In genomic region chr19:6235031-6235951, GRCh38 we compare ENCODE assay signal across 19 cellular contexts. TPM values are rescaled to one million over a fixed set of nuclear protein-coding genes. Genes with fewer than 3 reads are reported as not detected.
DNase-seq lines count a peak whose midpoint lies in the region; ATAC-seq, FAIRE-seq and TF ChIP-seq lines count a peak whose summit lies in the region.
"Had no signal": no experiment of that assay in that cellular context is flagged by ENCODE, and none has a peak within 500 bp of the region (broad histone marks: within the 10 kb centered on the region; RNA-seq: fewer than 3 reads in every experiment).

No MANE protein-coding gene starts in this region.

- no peak for TF ChIP-seq EP300 in K562 (IDR thresholded peaks at IDR 0.05; ENCODE audit: low read length)

- no peak for ATAC-seq in activated CD8-positive, alpha-beta T cell treated with anti-CD3 and anti-CD28 coated beads, Interleukin-2, amount 10 ng/mL, durations not matched to agents 7 days and 5 days
- ATAC-seq in activated CD8-positive, alpha-beta T cell treated with anti-CD3 and anti-CD28 coated beads for 36 hours: no peak
- ATAC-seq in K562 (no peak), lower lobe of right lung (no peak)
- ATAC-seq in stimulated activated naive B cell treated with anti-CD40 and anti-IgM and Interleukin-4, amounts not matched to agents 10 μg/mL and 1 μg/mL and 100 μg/mL, for 72 hours (replicated peaks): no peak
- ATAC-seq: body of pancreas had no signal

- H2AFZ ChIP-seq in K562 (ENCODE audit: low read depth, low read length): no peak overlapping the region

- H3K4me1 ChIP-seq in K562 (replicated peaks in 1 of 2; ENCODE audit: control insufficient read depth in 2 of 2, insufficient read depth in 2 of 2, low read length in 2 of 2): peaks cover 27 to 61% of the 10 kb centered on the region in 2 experiments
- peaks cover 81% of the 10 kb centered on the region for H3K4me1 ChIP-seq in lower lobe of right lung

- no peak for TF ChIP-seq CTCF in activated CD8-positive, alpha-beta T cell treated with anti-CD3 and anti-CD28 coated beads for 36 hours (IDR thresholded peaks at IDR 0.05)
- TF ChIP-seq CTCF in K562 (IDR thresholded peaks at IDR 0.05 in 2 of 3, conservative IDR thresholded peaks at IDR 0.05 in 1 of 3; ENCODE audit: insufficient read depth in 2 of 3, low read depth in 1 of 3, low read length in 3 of 3): no peak
- no peak for TF ChIP-seq CTCF in lower lobe of right lung (IDR thresholded peaks at IDR 0.05)
- no peak for TF ChIP-seq CTCF in brain microvascular endothelial cell (IDR thresholded peaks at IDR 0.05; ENCODE audit: low read depth, low read length, missing control alignments)

- H3K27me3 ChIP-seq in K562 (ENCODE audit: control insufficient read depth in 2 of 2, insufficient read depth in 2 of 2, low read length in 2 of 2): no peaks in the 10 kb centered on the region
- H3K27me3 ChIP-seq in lower lobe of right lung (ENCODE audit: low read depth): no peaks in the 10 kb centered on the region
- no peaks in the 10 kb centered on the region for H3K27me3 ChIP-seq in brain microvascular endothelial cell (replicated peaks)
- H3K27me3 ChIP-seq: body of pancreas, SJSA1 had no signal

- CTCF ChIA-PET in activated CD8-positive, alpha-beta T cell treated with anti-CD3 and anti-CD28 coated beads, Interleukin-2, amount 10 ng/mL, durations not matched to agents 7 days and 5 days (lab: Charles Lee): no interaction called here
- CTCF ChIA-PET in activated CD8-positive, alpha-beta T cell treated with anti-CD3 and anti-CD28 coated beads for 36 hours (lab: Charles Lee): no interaction called here
- CTCF ChIA-PET in K562 (lab: Yijun Ruan, JAX; ENCODE audit: low intra/inter-chr PET ratio): no interaction called here

- H3K27me3 Mint-ChIP-seq in activated CD8-positive, alpha-beta T cell treated with anti-CD3 and anti-CD28 coated beads, Interleukin-2, amount 10 ng/mL, durations not matched to agents 7 days and 5 days (ENCODE audit: low read depth): no peaks in the 10 kb centered on the region
- H3K27me3 Mint-ChIP-seq in activated CD8-positive, alpha-beta T cell treated with anti-CD3 and anti-CD28 coated beads for 36 hours: no peaks in the 10 kb centered on the region
- H3K27me3 Mint-ChIP-seq in stimulated activated naive B cell treated with anti-CD40 and anti-IgM and Interleukin-4, amounts not matched to agents 10 μg/mL and 1 μg/mL and 100 μg/mL, for 72 hours: no peaks in the 10 kb centered on the region

- H3K36me3 ChIP-seq in K562 (ENCODE audit: control insufficient read depth, insufficient read depth, low read length) (peaks cover 18% of the 10 kb centered on the region; the same call in 2 of the 3 replicates), lower lobe of right lung (peaks cover 4% of the 10 kb centered on the region), brain microvascular endothelial cell (replicated peaks) (no peaks in the 10 kb centered on the region)

- H3K4me3 Mint-ChIP-seq in activated CD8-positive, alpha-beta T cell treated with anti-CD3 and anti-CD28 coated beads, Interleukin-2, amount 10 ng/mL, durations not matched to agents 7 days and 5 days: no peak overlapping the region
- no peak overlapping the region for H3K4me3 Mint-ChIP-seq in activated CD8-positive, alpha-beta T cell treated with anti-CD3 and anti-CD28 coated beads for 36 hours
- H3K4me3 Mint-ChIP-seq in stimulated activated naive B cell treated with anti-CD40 and anti-IgM and Interleukin-4, amounts not matched to agents 10 μg/mL and 1 μg/mL and 100 μg/mL, for 72 hours: no peak overlapping the region

- no peaks in the 10 kb centered on the region for H3K9me3 Mint-ChIP-seq in activated CD8-positive, alpha-beta T cell treated with anti-CD3 and anti-CD28 coated beads, Interleukin-2, amount 10 ng/mL, durations not matched to agents 7 days and 5 days (ENCODE audit: insufficient read depth)
- no peaks in the 10 kb centered on the region for H3K9me3 Mint-ChIP-seq in activated CD8-positive, alpha-beta T cell treated with anti-CD3 and anti-CD28 coated beads for 36 hours
- H3K9me3 Mint-ChIP-seq in stimulated activated naive B cell treated with anti-CD40 and anti-IgM and Interleukin-4, amounts not matched to agents 10 μg/mL and 1 μg/mL and 100 μg/mL, for 72 hours: no peaks in the 10 kb centered on the region

- POLR2A ChIA-PET in activated CD8-positive, alpha-beta T cell treated with anti-CD3 and anti-CD28 coated beads, Interleukin-2, amount 10 ng/mL, durations not matched to agents 7 days and 5 days (lab: Charles Lee): no interaction called here
- POLR2A ChIA-PET in activated CD8-positive, alpha-beta T cell treated with anti-CD3 and anti-CD28 coated beads for 36 hours (lab: Charles Lee): interaction anchor here (0.6 kb wide), 1 partner anchor 657 kb away, joined by 3 read pairs; no protein-coding TSS in a partner anchor
- POLR2A ChIA-PET in K562 (lab: Yijun Ruan, JAX): interaction anchor here (1.0 kb wide), 1 partner anchor 8 kb away, joined by 3 read pairs; no protein-coding TSS in a partner anchor

- FAIRE-seq in K562 (lab: Jason Lieb, UNC): no peak
- no peak for FAIRE-seq in GM19239 (lab: Jason Lieb, UNC)
- FAIRE-seq: A204.1, GM18507, urothelium cell line had no signal

- no peak for DNase-seq in activated CD8-positive, alpha-beta T cell treated with anti-CD3 and anti-CD28 coated beads, Interleukin-2, amount 10 ng/mL, durations not matched to agents 7 days and 5 days
- no peak for DNase-seq in activated CD8-positive, alpha-beta T cell treated with anti-CD3 and anti-CD28 coated beads for 36 hours
- DNase-seq in K562 (ENCODE audit: extremely low read depth in 1 of 4, low spot score in 3 of 4): no peak
- no peak for DNase-seq in lower lobe of right lung
- no peak for DNase-seq in stimulated activated naive B cell treated with anti-CD40 and anti-IgM and Interleukin-4, amounts not matched to agents 10 μg/mL and 1 μg/mL and 100 μg/mL, for 72 hours
- no peak for DNase-seq in GM19239 (ENCODE audit: insufficient read length, low spot score)
- no peak for DNase-seq in superior temporal gyrus (ENCODE audit: extremely low spot score)
- DNase-seq in brain microvascular endothelial cell: no peak
- DNase-seq: activated CD4-positive, alpha-beta T cell treated with anti-CD3 and anti-CD28 coated beads, Interleukin-2, amount 50 U/mL, for 48 hours; body of pancreas; Calu3; effector memory CD4-positive, alpha-beta T cell; GDM1; NCI-H446; stimulated activated CD4-positive, alpha-beta T cell treated with anti-CD3 and anti-CD28 coated beads, Interleukin-4, amount 100 ng/mL, for 24 hours had no signal

- H4K20me1 ChIP-seq in K562 (replicated peaks; ENCODE audit: control insufficient read depth, insufficient read depth, low read length): peaks cover 44% of the 10 kb centered on the region

- H3K9me3 ChIP-seq in K562 (replicated peaks; ENCODE audit: control insufficient read depth, insufficient read depth, low read depth, low read length) (no peaks in the 10 kb centered on the region), lower lobe of right lung (no peaks in the 10 kb centered on the region)
- H3K9me3 ChIP-seq: body of pancreas, SJSA1 had no signal

- TF ChIP-seq RAD21 in K562 (CRISPR knock-in tag; conservative IDR thresholded peaks at IDR 0.05 in 1 of 2, IDR thresholded peaks at IDR 0.05 in 1 of 2): no peak

- in situ Hi-C loops in K562 (cut with MboI) (no loop called here), brain microvascular endothelial cell (cut with HindIII; ENCODE audit: low pct_ligation_motif_present, low sequenced_read_pairs) (loop anchor here (5.0 kb wide), 1 partner anchor 42 kb away; the partner anchor contains the start of gene MLLT1)

- no peak overlapping the region for H3K4me2 ChIP-seq in K562 (ENCODE audit: insufficient read depth, low read length)

- H3K27ac ChIP-seq in K562 (ENCODE audit: extremely low read depth, low read depth, low read length) (no peak overlapping the region), lower lobe of right lung (peak overlapping the region; percentile 85), brain microvascular endothelial cell (no peak overlapping the region)
- H3K27ac ChIP-seq: SJSA1 had no signal

- peaks cover 29% of the 10 kb centered on the region for H3K4me1 Mint-ChIP-seq in activated CD8-positive, alpha-beta T cell treated with anti-CD3 and anti-CD28 coated beads, Interleukin-2, amount 10 ng/mL, durations not matched to agents 7 days and 5 days (ENCODE audit: low read depth)
- peaks cover 47% of the 10 kb centered on the region for H3K4me1 Mint-ChIP-seq in activated CD8-positive, alpha-beta T cell treated with anti-CD3 and anti-CD28 coated beads for 36 hours (ENCODE audit: low read depth)
- peaks cover 35 to 62% of the 10 kb centered on the region in 2 donors for H3K4me1 Mint-ChIP-seq in stimulated activated naive B cell treated with anti-CD40 and anti-IgM and Interleukin-4, amounts not matched to agents 10 μg/mL and 1 μg/mL and 100 μg/mL, for 72 hours

- peaks cover 92% of the 10 kb centered on the region for H3K79me2 ChIP-seq in K562 (ENCODE audit: control insufficient read depth, insufficient read depth, low read length)

- no peak overlapping the region for H3K9ac ChIP-seq in K562 (ENCODE audit: insufficient read depth in 1 of 2, low read depth in 2 of 2, low read length in 2 of 2)

- peaks cover 2% of the 10 kb centered on the region for H3K36me3 Mint-ChIP-seq in activated CD8-positive, alpha-beta T cell treated with anti-CD3 and anti-CD28 coated beads, Interleukin-2, amount 10 ng/mL, durations not matched to agents 7 days and 5 days (ENCODE audit: low read depth)
- H3K36me3 Mint-ChIP-seq in activated CD8-positive, alpha-beta T cell treated with anti-CD3 and anti-CD28 coated beads for 36 hours (ENCODE audit: low read depth): peaks cover 6% of the 10 kb centered on the region
- H3K36me3 Mint-ChIP-seq in stimulated activated naive B cell treated with anti-CD40 and anti-IgM and Interleukin-4, amounts not matched to agents 10 μg/mL and 1 μg/mL and 100 μg/mL, for 72 hours: peaks cover 15 to 29% of the 10 kb centered on the region in 2 donors

- no peak overlapping the region for H3K4me3 ChIP-seq in K562
- no peak overlapping the region for H3K4me3 ChIP-seq in lower lobe of right lung
- no peak overlapping the region for H3K4me3 ChIP-seq in brain microvascular endothelial cell (ENCODE audit: low read depth, low read length)
- H3K4me3 ChIP-seq: body of pancreas, SJSA1 had no signal

- WGBS in K562 (ENCODE audit: insufficient coverage, low coverage, missing lambda C conversion rate): 86% methylated on average over 16 of the region's 26 CpGs

- peaks cover 27% of the 10 kb centered on the region for H3K9me1 ChIP-seq in K562 (ENCODE audit: control insufficient read depth, insufficient read depth, low read length)

- H3K27ac Mint-ChIP-seq in activated CD8-positive, alpha-beta T cell treated with anti-CD3 and anti-CD28 coated beads, Interleukin-2, amount 10 ng/mL, durations not matched to agents 7 days and 5 days: peak overlapping the region; percentile 15
- no peak overlapping the region for H3K27ac Mint-ChIP-seq in activated CD8-positive, alpha-beta T cell treated with anti-CD3 and anti-CD28 coated beads for 36 hours
- peak overlapping the region; percentile 51 for H3K27ac Mint-ChIP-seq in stimulated activated naive B cell treated with anti-CD40 and anti-IgM and Interleukin-4, amounts not matched to agents 10 μg/mL and 1 μg/mL and 100 μg/mL, for 72 hours

- no peak for TF ChIP-seq POLR2A in K562 (conservative IDR thresholded peaks at IDR 0.05)

- intact Hi-C loops in activated CD8-positive, alpha-beta T cell treated with anti-CD3 and anti-CD28 coated beads for 36 hours (cut with micrococcal nuclease): no loop called here
- intact Hi-C loops in K562 (cut with micrococcal nuclease): no loop called here
- intact Hi-C loops in lower lobe of right lung (cut with DNase I): loop anchor here (5.0 kb wide), 1 partner anchor 37 kb away; no protein-coding TSS in a partner anchor

- no TSS peak for BruUV-seq in K562 (replicated peaks; lab: Mats Ljungman, UMichigan)

RNA-seq across cellular contexts. Expression of gene MLLT1, which starts 44.5 kb away (rescaled TPM):
- total RNA-seq in activated CD8-positive, alpha-beta T cell treated with anti-CD3 and anti-CD28 coated beads, Interleukin-2, amount 10 ng/mL, durations not matched to agents 7 days and 5 days: 10 to 100 TPM; 37.3 to 48.7 TPM
- total RNA-seq in activated CD8-positive, alpha-beta T cell treated with anti-CD3 and anti-CD28 coated beads for 36 hours: 10 to 100 TPM; 41.4 to 44.6 TPM
- 19.8 and 49.9 TPM in 2 replicates for total RNA-seq in K562 (2011; cell fraction: chromatin; rRNA removed; ENCODE audit: low replicate concordance)
- 31.4 and 31.6 TPM in 2 replicates for total RNA-seq in K562 (2011; cell fraction: nucleolus; rRNA removed)
- total RNA-seq in K562 (2011; cell fraction: nucleoplasm; rRNA removed): 16.6 and 20.8 TPM in 2 replicates
- 15.4 and 20.0 TPM in 2 replicates for total RNA-seq in K562 (2014; rRNA removed)
- total RNA-seq in K562 (2014; rRNA removed; fragmentation: Illumina TruSeq; extraction: Trizol): 4.2 and 5.0 TPM in 2 replicates
- total RNA-seq in K562 (2015; rRNA removed; fragmentation: Illumina TruSeq; extraction: Trizol): 16.1 and 16.7 TPM in 2 replicates
- total RNA-seq in K562 (2021): 63.5 and 67.6 TPM in 2 replicates
- polyA plus RNA-seq in K562 (2011; rRNA removed): 9.4 and 16.8 TPM in 2 replicates
- 12.6 and 29.0 TPM in 2 replicates for polyA plus RNA-seq in K562 (2011; cell fraction: cytosol; rRNA removed)
- polyA plus RNA-seq in K562 (2011; cell fraction: nucleus; rRNA removed): 37.6 and 84.7 TPM in 2 replicates
- polyA plus RNA-seq in K562 (2012): 36.7 and 56.3 TPM in 2 replicates
- polyA plus RNA-seq in K562 (2014; fragmentation: Illumina TruSeq; extraction: Trizol): 20.0 and 33.6 TPM in 2 replicates
- polyA plus RNA-seq in K562 (2014; fragmentation: Nextera tagmentation; extraction: Ambion mirVana): under 1 TPM; 0.23 to 0.35 TPM
- polyA plus RNA-seq in K562 (2014; rRNA removed): 25.1 and 31.8 TPM in 2 replicates
- polyA minus RNA-seq in K562 (2011; rRNA and poly(A)+ RNA removed): 4.5 and 7.6 TPM in 2 replicates
- 38.5 and 38.8 TPM in 2 replicates for polyA minus RNA-seq in K562 (2011; cell fraction: cytosol; rRNA and poly(A)+ RNA removed)
- 9.6 and 11.2 TPM in 2 replicates for polyA minus RNA-seq in K562 (2011; cell fraction: nucleus; rRNA and poly(A)+ RNA removed)
- 61.9 TPM for total RNA-seq in lower lobe of right lung
